Comparison of ENCODE assay signal across 8 cellular contexts in the genomic region with DNA sequence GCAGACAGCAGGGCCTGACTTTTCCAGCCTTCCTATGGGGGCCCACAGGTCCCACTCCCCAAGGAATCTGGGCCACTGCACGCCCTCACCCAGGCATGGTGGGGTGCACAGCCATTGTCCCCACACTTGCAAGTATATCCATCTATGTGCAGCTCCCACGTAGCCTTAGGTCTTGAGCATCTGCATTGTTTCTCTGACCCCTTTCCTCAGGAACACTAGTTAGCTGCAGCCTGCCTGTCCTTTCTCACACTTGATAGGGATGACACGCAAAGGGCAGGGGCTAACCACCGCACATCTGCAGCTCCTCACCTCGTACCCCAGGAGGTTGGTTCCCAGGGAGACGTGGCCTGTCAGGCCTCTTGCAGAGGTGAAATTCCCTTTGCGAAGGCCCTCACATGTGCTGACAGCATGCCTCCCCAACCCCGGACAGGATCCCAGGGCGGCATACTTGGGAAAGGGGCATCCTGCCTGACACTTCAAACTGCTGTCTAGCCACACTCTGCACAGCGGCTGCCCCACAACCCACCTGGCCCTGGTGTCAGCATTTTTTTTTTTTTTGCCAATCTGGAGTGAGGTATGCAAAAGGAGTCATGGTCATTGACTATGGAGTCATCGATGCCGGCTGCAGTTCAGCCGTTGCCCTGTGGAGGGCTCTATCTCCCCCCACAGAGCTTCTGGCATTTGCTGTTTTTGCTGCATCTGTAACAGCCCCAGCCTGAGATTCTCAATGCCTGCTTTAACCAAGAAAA. TPM values are rescaled to one million over a fixed set of nuclear protein-coding genes. Genes with fewer than 3 reads are reported as not detected.
A peak's percentile ranks its signal among the peaks of the same experiment; 100 is the strongest.
DNase-seq lines count a peak whose midpoint lies in the region; ATAC-seq, FAIRE-seq and TF ChIP-seq lines count a peak whose summit lies in the region.

No MANE protein-coding gene starts in this region.

- peak; percentile 61 to 81 (median 64) for TF ChIP-seq CTCF in GM12878 (IDR thresholded peaks at IDR 0.05 in 2 of 3, conservative IDR thresholded peaks at IDR 0.05 in 1 of 3; ENCODE audit: control insufficient read depth in 2 of 3, extremely low read depth in 1 of 3, insufficient read depth in 1 of 3, low read depth in 3 of 3, low read length in 3 of 3)
- TF ChIP-seq CTCF in lower leg skin (IDR thresholded peaks at IDR 0.05) = no peak

- 57% methylated on average over 13 of the region's 13 CpGs for WGBS in GM12878 (ENCODE audit: insufficient coverage, insufficient replicate concordance, low lambda C conversion rate, missing lambda C conversion rate)
- WGBS in lower leg skin, 2 donors = 44 to 52% methylated on average over 13 of the region's 13 CpGs

- SMC1A ChIA-PET in GM12878 (lab: Charles Lee; ENCODE audit: uncharacterized antibody, unreplicated experiment) = no interaction called here

- H3K4me2 ChIP-seq in GM12878 (ENCODE audit: control insufficient read depth, insufficient read depth) = no peak overlapping the region

- H4K20me1 ChIP-seq in GM12878 (ENCODE audit: control insufficient read depth, insufficient read depth) = no peaks in the 10 kb centered on the region

- H3K9me3 ChIP-seq in GM12878 (replicated peaks; ENCODE audit: control insufficient read depth, insufficient read depth, low read length) = peaks cover 2% of the 10 kb centered on the region; the same call in 2 of the 3 replicates

- H3K27ac ChIP-seq in GM12878 (ENCODE audit: control insufficient read depth, insufficient read depth) = no peak overlapping the region

- RAD21 ChIA-PET in GM12878 (lab: Charles Lee; ENCODE audit: unreplicated experiment) = interaction anchor here (0.9 kb wide), 1 partner anchor 28 kb away, joined by 3 read pairs; no protein-coding TSS in a partner anchor

- H3K79me2 ChIP-seq in GM12878 (ENCODE audit: control insufficient read depth, insufficient read depth, low read length) = peaks cover 14% of the 10 kb centered on the region

- H3K4me1 ChIP-seq in GM12878 (ENCODE audit: control insufficient read depth, insufficient read depth, low read length) = peaks cover 17% of the 10 kb centered on the region

- intact Hi-C loops in GM12878 (cut with micrococcal nuclease; ENCODE audit: unreplicated experiment) (loop anchor here (5.0 to 10.0 kb wide), 3 partner anchors 55 to 245 kb away; a partner anchor contains a TSS), lower leg skin (cut with DNase I; ENCODE audit: low total_unique reads) (no loop called here)

- CTCF ChIA-PET in GM12878 (lab: Yijun Ruan, JAX) = interaction anchor here (1.2 to 1.7 kb wide), 2 partner anchors 31 to 269 kb away, joined by 3 read pairs; no protein-coding TSS in a partner anchor

- TF ChIP-seq POLR2A in Raji (IDR thresholded peaks at IDR 0.05; ENCODE audit: insufficient read depth, low read depth, low read length) (peak; percentile 27), GM12878 (IDR thresholded peaks at IDR 0.05; ENCODE audit: low read depth, low read length) (peak; percentile 34), lower leg skin (IDR thresholded peaks at IDR 0.05) (no peak)

- H3K36me3 ChIP-seq in GM12878 (ENCODE audit: control insufficient read depth in 2 of 2, insufficient read depth in 2 of 2, low read length in 1 of 2) = peaks cover 0 to 6% of the 10 kb centered on the region in 2 experiments; a peak in 3 of 4 replicates

- DNase-seq in NCI-H2171 treated with DMSO at 0.1 percent for 48 hours (lab: John Stamatoyannopoulos, UW) (peak; percentile 51), NCI-H2171 (lab: John Stamatoyannopoulos, UW) (no peak), GM12878 (ENCODE audit: low read depth, low spot score) (no peak), iPS-NIHi11 (ENCODE audit: low spot score) (peak; percentile 68), lower leg skin (ENCODE audit: low spot score in 2 of 2) (no peak)
- DNase-seq in stimulated activated CD4-positive, alpha-beta T cell treated with anti-CD3 and anti-CD28 coated beads, Interleukin-12 subunit alpha, Interleukin-12 subunit beta, amount 100 ng/mL, for 4 hours = peak; percentile 42

- no peak overlapping the region for H2AFZ ChIP-seq in GM12878 (ENCODE audit: control insufficient read depth, low read depth, low read length)

- no peaks in the 10 kb centered on the region for H3K27me3 ChIP-seq in GM12878 (replicated peaks in 1 of 2; ENCODE audit: control insufficient read depth in 2 of 2, insufficient read depth in 2 of 2, low read length in 1 of 2)

- ATAC-seq in HG03460 (IDR thresholded peaks at IDR 0.05; ENCODE audit: unreplicated experiment) (peak; percentile 26), GM12878 (peak; percentile 28)

- POLR2A ChIA-PET in GM12878 (lab: Charles Lee) = interaction anchor here (1.1 kb wide), 1 partner anchor 33 kb away, joined by 3 read pairs; no protein-coding TSS in a partner anchor

- no peak overlapping the region for H3K9ac ChIP-seq in GM12878 (ENCODE audit: control insufficient read depth, insufficient read depth, low read length)

- no TSS peak for BruUV-seq in GM12878 (replicated peaks; lab: Mats Ljungman, UMichigan)

- in situ Hi-C loops in GM12878 (cut with MboI) = no loop called here

- no peak overlapping the region for H3K4me3 ChIP-seq in GM12878
- H3K4me3 ChIP-seq in lower leg skin (ENCODE audit: low read depth, poor library complexity, severe bottlenecking) = no peak overlapping the region

- FAIRE-seq in GM12878 (lab: Jason Lieb, UNC) = no peak

- TF ChIP-seq RAD21 in GM12878 (IDR thresholded peaks at IDR 0.05; ENCODE audit: insufficient read depth, low read depth, low read length) = peak; percentile 50; the same call in 1 of the 2 replicates

- TF ChIP-seq EP300 in GM12878 (IDR thresholded peaks at IDR 0.05; ENCODE audit: borderline replicate concordance in 1 of 2, control insufficient read depth in 1 of 2, low read depth in 2 of 2, low read length in 2 of 2) = no peak

TF ChIP-seq in GM12878, 131 proteins besides CTCF, POLR2A, EP300 and RAD21 (continues in another document):
- TF ChIP-seq, protein P1, sequence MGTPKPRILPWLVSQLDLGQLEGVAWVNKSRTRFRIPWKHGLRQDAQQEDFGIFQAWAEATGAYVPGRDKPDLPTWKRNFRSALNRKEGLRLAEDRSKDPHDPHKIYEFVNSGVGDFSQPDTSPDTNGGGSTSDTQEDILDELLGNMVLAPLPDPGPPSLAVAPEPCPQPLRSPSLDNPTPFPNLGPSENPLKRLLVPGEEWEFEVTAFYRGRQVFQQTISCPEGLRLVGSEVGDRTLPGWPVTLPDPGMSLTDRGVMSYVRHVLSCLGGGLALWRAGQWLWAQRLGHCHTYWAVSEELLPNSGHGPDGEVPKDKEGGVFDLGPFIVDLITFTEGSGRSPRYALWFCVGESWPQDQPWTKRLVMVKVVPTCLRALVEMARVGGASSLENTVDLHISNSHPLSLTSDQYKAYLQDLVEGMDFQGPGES (IDR thresholded peaks at IDR 0.05) = no peak
- peak; percentile 30; the same call in 1 of the 2 replicates for TF ChIP-seq SMC3 (IDR thresholded peaks at IDR 0.05; ENCODE audit: borderline replicate concordance, low read length)
- peak; percentile 75 for TF ChIP-seq PAX5 (IDR thresholded peaks at IDR 0.05; ENCODE audit: borderline replicate concordance, low read depth, low read length)
- peak; percentile 37; the same call in 1 of the 2 replicates for TF ChIP-seq ZNF384 (IDR thresholded peaks at IDR 0.05; ENCODE audit: borderline replicate concordance, low read depth, low read length)
- TF ChIP-seq PML (IDR thresholded peaks at IDR 0.05; ENCODE audit: low read length) = 0 out of 2 replicates have a peak, but pooled peaks have one; percentile 20
- TF ChIP-seq DPF2 (IDR thresholded peaks at IDR 0.05) = no peak
- TF ChIP-seq POLR2AphosphoS2 (IDR thresholded peaks at IDR 0.05; ENCODE audit: low read depth, low read length) = 0 out of 2 replicates have a peak, but pooled peaks have one; percentile 21
- TF ChIP-seq CBX5 (IDR thresholded peaks at IDR 0.05; ENCODE audit: low read depth) = no peak
- TF ChIP-seq TBL1XR1 (IDR thresholded peaks at IDR 0.05; ENCODE audit: low read depth, low read length) = no peak

RNA-seq across cellular contexts. Expression of a gene that starts 5.0 kb away (rescaled TPM):
- total RNA-seq in GM12878 (2013; cell fraction: nucleolus; rRNA removed) = 61.0 and 62.5 TPM in 2 replicates
- total RNA-seq in GM12878 (2014; rRNA removed) = 34.8 and 37.1 TPM in 2 replicates
- total RNA-seq in GM12878 (2014; rRNA removed; fragmentation: Illumina TruSeq; extraction: Trizol) = 15.9 and 17.6 TPM in 2 replicates
- 24.2 and 30.0 TPM in 2 replicates for total RNA-seq in GM12878 (2021)
- polyA plus RNA-seq in GM12878 (2011; ENCODE audit: low read depth) = 4.3 TPM
- polyA plus RNA-seq in GM12878 (2011; rRNA removed) = 7.1 and 12.2 TPM in 2 replicates
- 16.0 and 18.0 TPM in 2 replicates for polyA plus RNA-seq in GM12878 (2011; cell fraction: cytosol; rRNA removed)
- polyA plus RNA-seq in GM12878 (2011; cell fraction: nucleus; rRNA removed) = 40.7 and 47.0 TPM in 2 replicates
- 9.4 and 12.9 TPM in 2 replicates for polyA plus RNA-seq in GM12878 (2012)
- polyA plus RNA-seq in GM12878 (2014; fragmentation: Illumina TruSeq; extraction: Trizol) = 5.3 and 10.4 TPM in 2 replicates
- polyA plus RNA-seq in GM12878 (2014; fragmentation: Nextera tagmentation; extraction: Ambion mirVana) = 1 to 10 TPM in 1 of 2 experiments, under 1 TPM in 1; 0.89 to 3.5 TPM
- 19.3 and 24.5 TPM in 2 replicates for polyA plus RNA-seq in GM12878 (2014; rRNA removed)
- 10 to 100 TPM; 33.0 to 38.3 TPM for polyA plus RNA-seq in GM12878 (2016; fragmentation: Nextera tagmentation; extraction: Ambion mirVana)
- 27.6 and 45.7 TPM in 2 replicates for polyA minus RNA-seq in GM12878 (2011; rRNA and poly(A)+ RNA removed)
- 8.2 and 9.9 TPM in 2 replicates for polyA minus RNA-seq in GM12878 (2011; cell fraction: cytosol; rRNA and poly(A)+ RNA removed)
- 63.5 and 92.1 TPM in 2 replicates for polyA minus RNA-seq in GM12878 (2011; cell fraction: nucleus; rRNA and poly(A)+ RNA removed)
- total RNA-seq in lower leg skin = 10 to 100 TPM; 11.8 to 22.9 (median 14.6) TPM

RNA-seq across cellular contexts. Expression of a gene that starts 5.2 kb away (rescaled TPM):
- total RNA-seq in GM12878 (2013; cell fraction: nucleolus; rRNA removed) = 52.2 and 55.8 TPM in 2 replicates
- total RNA-seq in GM12878 (2014; rRNA removed) (35.6 and 36.9 TPM in 2 replicates), GM12878 (2014; rRNA removed; fragmentation: Illumina TruSeq; extraction: Trizol) (22.3 and 23.3 TPM in 2 replicates), GM12878 (2021) (28.1 and 28.2 TPM in 2 replicates), lower leg skin (10 to 100 TPM; 25.2 to 41.9 (median 34.7) TPM)
- 18.4 TPM for polyA plus RNA-seq in GM12878 (2011; ENCODE audit: low read depth)
- polyA plus RNA-seq in GM12878 (2011; rRNA removed) (23.4 and 27.1 TPM in 2 replicates), GM12878 (2014; fragmentation: Illumina TruSeq; extraction: Trizol) (20.6 and 21.4 TPM in 2 replicates), GM12878 (2014; fragmentation: Nextera tagmentation; extraction: Ambion mirVana) (1 to 10 TPM; 1.3 to 3.5 TPM), GM12878 (2014; rRNA removed) (23.2 and 24.4 TPM in 2 replicates), GM12878 (2016; fragmentation: Nextera tagmentation; extraction: Ambion mirVana) (10 to 100 TPM; 37.6 to 39.6 TPM)
- 31.8 and 34.3 TPM in 2 replicates for polyA plus RNA-seq in GM12878 (2011; cell fraction: cytosol; rRNA removed)
- polyA plus RNA-seq in GM12878 (2011; cell fraction: nucleus; rRNA removed) = 32.7 and 41.3 TPM in 2 replicates
- 18.0 and 23.5 TPM in 2 replicates for polyA plus RNA-seq in GM12878 (2012)
- polyA minus RNA-seq in GM12878 (2011; rRNA and poly(A)+ RNA removed) = 23.9 and 33.6 TPM in 2 replicates
- 7.1 and 9.3 TPM in 2 replicates for polyA minus RNA-seq in GM12878 (2011; cell fraction: cytosol; rRNA and poly(A)+ RNA removed)
- polyA minus RNA-seq in GM12878 (2011; cell fraction: nucleus; rRNA and poly(A)+ RNA removed) = 27.2 and 38.2 TPM in 2 replicates

Comparison
In these comparisons a context has a peak if more than half of its experiments do, and no peak if none do; other contexts are left out.
1. DNase-seq: peak in NCI-H2171 treated with DMSO at 0.1 percent for 48 hours (single experiment), iPS-NIHi11 (single experiment) and stimulated activated CD4-positive, alpha-beta T cell treated with anti-CD3 and anti-CD28 coated beads, Interleukin-12 subunit alpha, Interleukin-12 subunit beta, amount 100 ng/mL, for 4 hours (single experiment); none in NCI-H2171 (single experiment), GM12878 (single experiment) and lower leg skin (0 of 2).
2. POLR2A ChIP-seq: peak in Raji (single experiment) and GM12878 (single experiment); none in lower leg skin (0 of 2).
3. CTCF ChIP-seq: peak in GM12878 (3 of 3); none in lower leg skin (0 of 3).